3 cellular contexts compared by ENCODE assay signal in genomic region chr11:68179847-68180246, GRCh38.
TF ChIP-seq lines count a peak whose summit lies in the region.

No MANE protein-coding gene starts in this region.

TF ChIP-seq in HepG2, 621 proteins besides CTCF, POLR2A, EP300 and RAD21:
- TF ChIP-seq YY1 (IDR thresholded peaks at IDR 0.05; ENCODE audit: insufficient read depth, insufficient replicate concordance, low read depth, low read length) (no peak), ZNF343 (CRISPR knock-in tag; IDR thresholded peaks at IDR 0.05) (no peak), NR2F6 (IDR thresholded peaks at IDR 0.05) (no peak), NR2F6 (CRISPR knock-in tag; IDR thresholded peaks at IDR 0.05) (no peak), MAFK (conservative IDR thresholded peaks at IDR 0.05 in 1 of 2, IDR thresholded peaks at IDR 0.05 in 1 of 2; ENCODE audit: low read length in 2 of 2) (peak; percentile 84 to 94), GTF3A (CRISPR knock-in tag; conservative IDR thresholded peaks at IDR 0.05) (no peak), SRY (CRISPR knock-in tag; IDR thresholded peaks at IDR 0.05) (no peak), MEIS2 (CRISPR knock-in tag; IDR thresholded peaks at IDR 0.05) (no peak), MAFF (IDR thresholded peaks at IDR 0.05; ENCODE audit: low read depth, low read length) (peak; percentile 91), XRCC5 (optimal IDR thresholded peaks at IDR 0.05; ENCODE audit: low read length) (no peak), ZHX2 (IDR thresholded peaks at IDR 0.05; ENCODE audit: low read depth) (no peak), ZHX2 (CRISPR knock-in tag; IDR thresholded peaks at IDR 0.05; ENCODE audit: borderline replicate concordance) (no peak), FLYWCH1 (CRISPR knock-in tag; IDR thresholded peaks at IDR 0.05) (no peak), CBX1 (IDR thresholded peaks at IDR 0.05; ENCODE audit: low read depth) (no peak), CEBPG (CRISPR knock-in tag; IDR thresholded peaks at IDR 0.05) (no peak), MXD3 (CRISPR knock-in tag; IDR thresholded peaks at IDR 0.05) (no peak)
TF ChIP-seq in HepG2: peak in this region for 2.

TF ChIP-seq in WTC11, 78 proteins besides CTCF, POLR2A, EP300 and RAD21 (continues in another document):
- no peak for TF ChIP-seq ZNF671 (CRISPR knock-in tag; IDR thresholded peaks at IDR 0.05)
- TF ChIP-seq SMAD3 (CRISPR knock-in tag; IDR thresholded peaks at IDR 0.05; ENCODE audit: borderline replicate concordance): no peak
- TF ChIP-seq AFF4 (CRISPR knock-in tag; IDR thresholded peaks at IDR 0.05; ENCODE audit: borderline replicate concordance): no peak
- no peak for TF ChIP-seq ZNF425 (CRISPR knock-in tag; conservative IDR thresholded peaks at IDR 0.05)
- TF ChIP-seq HMGXB4 (CRISPR knock-in tag; IDR thresholded peaks at IDR 0.05): no peak
- TF ChIP-seq ZNF512 (CRISPR knock-in tag; IDR thresholded peaks at IDR 0.05; ENCODE audit: borderline replicate concordance): no peak
- TF ChIP-seq GABPB1 (CRISPR knock-in tag; IDR thresholded peaks at IDR 0.05): no peak
- TF ChIP-seq FOXP4 (CRISPR knock-in tag; IDR thresholded peaks at IDR 0.05): no peak
- TF ChIP-seq TP53 (CRISPR knock-in tag; IDR thresholded peaks at IDR 0.05): no peak
- no peak for TF ChIP-seq ZNF138 (CRISPR knock-in tag; conservative IDR thresholded peaks at IDR 0.05)

TF ChIP-seq in H1, 55 proteins besides CTCF, POLR2A, EP300 and RAD21:
- TF ChIP-seq SAP30 (IDR thresholded peaks at IDR 0.05; ENCODE audit: insufficient read depth, insufficient replicate concordance, low read length) (no peak), SIRT6 (IDR thresholded peaks at IDR 0.05; ENCODE audit: low read length) (no peak), SP1 (IDR thresholded peaks at IDR 0.05; ENCODE audit: low read depth, low read length) (no peak), KDM1A (IDR thresholded peaks at IDR 0.05; ENCODE audit: borderline replicate concordance, low read length) (no peak), GABPA (IDR thresholded peaks at IDR 0.05; ENCODE audit: borderline replicate concordance, insufficient read depth, low read length) (no peak), ATF2 (IDR thresholded peaks at IDR 0.05; ENCODE audit: low read length) (no peak), EGR1 (IDR thresholded peaks at IDR 0.05; ENCODE audit: borderline replicate concordance, low read depth, low read length) (no peak), SUZ12 (IDR thresholded peaks at IDR 0.05; ENCODE audit: low read length) (no peak), RXRA (IDR thresholded peaks at IDR 0.05; ENCODE audit: insufficient read depth, low read depth, low read length) (no peak), EZH2 (IDR thresholded peaks at IDR 0.05; ENCODE audit: low read depth, low read length, severe bottlenecking) (no peak), CTBP2 (IDR thresholded peaks at IDR 0.05; ENCODE audit: borderline replicate concordance, insufficient read depth, insufficient read length, low read length) (no peak)
